ENCODE assay signal across 10 cellular contexts in the genomic region with DNA sequence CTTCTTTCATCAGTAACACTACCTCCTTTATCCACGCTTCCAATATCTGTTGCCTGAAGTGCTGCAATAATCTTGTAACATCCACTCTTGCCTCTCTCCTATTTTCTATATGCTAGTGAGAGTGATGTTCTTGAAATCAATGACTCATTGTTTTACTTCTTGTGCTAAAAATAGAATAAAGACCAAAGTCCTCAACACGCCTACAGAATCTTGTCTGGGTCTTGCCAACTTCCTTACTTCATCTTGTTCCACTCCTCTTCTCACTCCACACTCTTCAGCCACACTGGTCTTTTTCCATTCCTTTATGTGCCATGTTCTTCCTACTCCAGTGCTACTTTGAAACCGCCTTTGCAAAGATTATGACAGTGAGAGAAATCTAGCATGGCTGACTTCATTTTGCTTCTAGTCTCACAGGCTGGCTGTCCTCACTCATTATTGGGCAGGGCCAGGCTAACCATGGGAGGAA.
DNase-seq lines count a peak whose midpoint lies in the region; ATAC-seq, FAIRE-seq and TF ChIP-seq lines count a peak whose summit lies in the region.
"Had no signal": no experiment of that assay in that cellular context is flagged by ENCODE, and none has a peak within 500 bp of the region (broad histone marks: within the 10 kb centered on the region; RNA-seq: fewer than 3 reads in every experiment).

No MANE protein-coding gene starts in this region.

- no peak for TF ChIP-seq CTCF in HepG2 (CRISPR knock-in tag; IDR thresholded peaks at IDR 0.05)
- TF ChIP-seq CTCF in right lobe of liver (IDR thresholded peaks at IDR 0.05), result no peak

- DNase-seq in HepG2 (ENCODE audit: low spot score) (no peak), right lobe of liver (no peak), HT-29 (ENCODE audit: low spot score) (peak; percentile 76), dedifferentiated amniotic fluid mesenchymal stem cell (ENCODE audit: extremely low spot score) (peak; percentile 62), urothelium cell line (ENCODE audit: low spot score) (peak; percentile 48), HEK293T (ENCODE audit: extremely low spot score) (no peak)
- DNase-seq in CD4-positive, alpha-beta memory T cell, result no peak
- DNase-seq: NCI-H187 had no signal

- peaks cover 50% of the 10 kb centered on the region for H3K4me1 ChIP-seq in HepG2 (ENCODE audit: insufficient read depth, low read length)
- peaks cover 0 to 25% (median 11%) of the 10 kb centered on the region in 4 donors for H3K4me1 ChIP-seq in right lobe of liver
- H3K4me1 ChIP-seq in CD4-positive, alpha-beta memory T cell (ENCODE audit: insufficient read depth, low read length), result no peaks in the 10 kb centered on the region

- no peaks in the 10 kb centered on the region for H3K9me3 Mint-ChIP-seq in CD4-positive, alpha-beta memory T cell

- intact Hi-C loops in HepG2 (cut with micrococcal nuclease; ENCODE audit: unreplicated experiment), result no loop called here
- intact Hi-C loops in right lobe of liver (cut with DNase I), result no loop called here
- intact Hi-C loops in CD4-positive, alpha-beta memory T cell (cut with micrococcal nuclease), result no loop called here

- no peak overlapping the region for H3K9ac ChIP-seq in HepG2 (ENCODE audit: insufficient read depth, low read depth, low read length)
- H3K9ac ChIP-seq: parathyroid adenoma had no signal

- no peaks in the 10 kb centered on the region for H3K36me3 ChIP-seq in HepG2 (replicated peaks in 1 of 2; ENCODE audit: control insufficient read depth in 1 of 2, insufficient read depth in 2 of 2, low read length in 2 of 2)
- no peaks in the 10 kb centered on the region for H3K36me3 ChIP-seq in right lobe of liver
- no peaks in the 10 kb centered on the region for H3K36me3 ChIP-seq in CD4-positive, alpha-beta memory T cell (ENCODE audit: insufficient read depth, low read length)

- H3K27me3 ChIP-seq in HepG2 (ENCODE audit: control insufficient read depth in 1 of 2, insufficient read depth in 2 of 2, low read length in 2 of 2) (no peaks in the 10 kb centered on the region), right lobe of liver (no peaks in the 10 kb centered on the region)
- no peaks in the 10 kb centered on the region for H3K27me3 ChIP-seq in CD4-positive, alpha-beta memory T cell (ENCODE audit: insufficient read depth, low read length)

- no peak for FAIRE-seq in HepG2 (lab: Jason Lieb, UNC)
- no peak for FAIRE-seq in urothelium cell line (lab: Jason Lieb, UNC)

- H3K4me2 ChIP-seq in HepG2 (ENCODE audit: low read depth, low read length), result no peak overlapping the region

- POLR2A ChIA-PET in HepG2 (lab: Yijun Ruan, JAX) (no interaction called here), HEK293T (lab: Yijun Ruan, JAX) (no interaction called here)
- POLR2A ChIA-PET in CD4-positive, alpha-beta memory T cell (lab: Charles Lee; ENCODE audit: partially characterized antibody), result no interaction called here

- TF ChIP-seq POLR2A in HepG2 (IDR thresholded peaks at IDR 0.05; ENCODE audit: insufficient read depth in 1 of 2, low read depth in 2 of 2, low read length in 2 of 2) (no peak), right lobe of liver (IDR thresholded peaks at IDR 0.05) (no peak)

- CTCF ChIA-PET in HepG2 (lab: Yijun Ruan, JAX; ENCODE audit: low intra/inter-chr PET ratio, low total read pairs) (no interaction called here), HEK293T (lab: Yijun Ruan, JAX) (no interaction called here)
- CTCF ChIA-PET in CD4-positive, alpha-beta memory T cell (lab: Charles Lee; ENCODE audit: partially characterized antibody), result no interaction called here

- H3K27ac Mint-ChIP-seq in CD4-positive, alpha-beta memory T cell, result no peak overlapping the region

- no peaks in the 10 kb centered on the region for H3K36me3 Mint-ChIP-seq in CD4-positive, alpha-beta memory T cell

- WGBS in HepG2 (ENCODE audit: low lambda C conversion rate), result 39% methylated on average over 3 of the region's 3 CpGs
- 64% methylated on average over 3 of the region's 3 CpGs for WGBS in right lobe of liver (ENCODE audit: insufficient coverage, low coverage, low lambda C conversion rate, missing lambda C conversion rate)

- ATAC-seq in HepG2, result no peak
- ATAC-seq in right lobe of liver, result no peak
- ATAC-seq in HG03097 (IDR thresholded peaks at IDR 0.05; ENCODE audit: low FRiP score, unreplicated experiment), result no peak

- in situ Hi-C loops in HepG2 (cut with HindIII; ENCODE audit: extremely low pct_ligation_motif_present, low pct_unique_long_range_greater_than_20kb), result no loop called here

- no peaks in the 10 kb centered on the region for H3K79me2 ChIP-seq in HepG2 (ENCODE audit: insufficient read depth, low read length)
- H3K79me2 ChIP-seq: parathyroid adenoma had no signal

- no peak overlapping the region for H3K4me3 Mint-ChIP-seq in CD4-positive, alpha-beta memory T cell

- no peak overlapping the region for H2AFZ ChIP-seq in HepG2 (ENCODE audit: low read length)
- H2AFZ ChIP-seq: parathyroid adenoma had no signal

- TF ChIP-seq EP300 in HepG2 (IDR thresholded peaks at IDR 0.05; ENCODE audit: low read depth in 2 of 2, low read length in 2 of 2), result no peak
- TF ChIP-seq EP300 in HepG2 (CRISPR knock-in tag; IDR thresholded peaks at IDR 0.05; ENCODE audit: borderline replicate concordance), result no peak

- no peak for TF ChIP-seq RAD21 in HepG2 (CRISPR knock-in tag; IDR thresholded peaks at IDR 0.05)

- no peaks in the 10 kb centered on the region for H3K4me1 Mint-ChIP-seq in CD4-positive, alpha-beta memory T cell

- no peaks in the 10 kb centered on the region for H3K9me3 ChIP-seq in HepG2 (ENCODE audit: low read length)
- H3K9me3 ChIP-seq in right lobe of liver, result no peaks in the 10 kb centered on the region
- no peaks in the 10 kb centered on the region for H3K9me3 ChIP-seq in CD4-positive, alpha-beta memory T cell (ENCODE audit: control insufficient read depth in 1 of 2, low read length in 2 of 2)

- H3K27ac ChIP-seq in HepG2 (ENCODE audit: extremely low read length, insufficient read depth, low read length) (no peak overlapping the region), right lobe of liver (no peak overlapping the region)
- H3K27ac ChIP-seq in CD4-positive, alpha-beta memory T cell (ENCODE audit: low read depth, low read length), result no peak overlapping the region
- H3K27ac ChIP-seq: parathyroid adenoma had no signal

- no TSS peak for BruUV-seq in HepG2 (replicated peaks; lab: Mats Ljungman, UMichigan)

- H3K4me3 ChIP-seq in HepG2 (replicated peaks in 1 of 3; ENCODE audit: insufficient read depth in 1 of 3, low read depth in 2 of 3, low read length in 3 of 3) (no peak overlapping the region), right lobe of liver (no peak overlapping the region)
- no peak overlapping the region for H3K4me3 ChIP-seq in CD4-positive, alpha-beta memory T cell (ENCODE audit: low read length in 2 of 2)

- H4K20me1 ChIP-seq in HepG2 (ENCODE audit: insufficient read depth, low read length), result no peaks in the 10 kb centered on the region

- H3K27me3 Mint-ChIP-seq in CD4-positive, alpha-beta memory T cell, result no peaks in the 10 kb centered on the region

TF ChIP-seq in HepG2, 621 proteins besides CTCF, POLR2A, EP300 and RAD21:
- TF ChIP-seq MEF2D (CRISPR knock-in tag; IDR thresholded peaks at IDR 0.05), result peak; percentile 67; the same call in 1 of the 2 replicates
- TF ChIP-seq PATZ1 (CRISPR knock-in tag; IDR thresholded peaks at IDR 0.05), result no peak

TF ChIP-seq in HEK293T, 16 proteins besides CTCF, POLR2A, EP300 and RAD21:
- no peak for TF ChIP-seq ZNF384 (IDR thresholded peaks at IDR 0.05)
- TF ChIP-seq SP1 (IDR thresholded peaks at IDR 0.05), result no peak
- TF ChIP-seq FOXA1 (IDR thresholded peaks at IDR 0.05), result no peak
- TF ChIP-seq, protein P1, sequence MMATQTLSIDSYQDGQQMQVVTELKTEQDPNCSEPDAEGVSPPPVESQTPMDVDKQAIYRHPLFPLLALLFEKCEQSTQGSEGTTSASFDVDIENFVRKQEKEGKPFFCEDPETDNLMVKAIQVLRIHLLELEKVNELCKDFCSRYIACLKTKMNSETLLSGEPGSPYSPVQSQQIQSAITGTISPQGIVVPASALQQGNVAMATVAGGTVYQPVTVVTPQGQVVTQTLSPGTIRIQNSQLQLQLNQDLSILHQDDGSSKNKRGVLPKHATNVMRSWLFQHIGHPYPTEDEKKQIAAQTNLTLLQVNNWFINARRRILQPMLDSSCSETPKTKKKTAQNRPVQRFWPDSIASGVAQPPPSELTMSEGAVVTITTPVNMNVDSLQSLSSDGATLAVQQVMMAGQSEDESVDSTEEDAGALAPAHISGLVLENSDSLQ (IDR thresholded peaks at IDR 0.05), result no peak
- no peak for TF ChIP-seq FOXK2 (IDR thresholded peaks at IDR 0.05)
- TF ChIP-seq ELF4 (IDR thresholded peaks at IDR 0.05), result no peak
- no peak for TF ChIP-seq TARDBP (IDR thresholded peaks at IDR 0.05)
- no peak for TF ChIP-seq FOXM1 (IDR thresholded peaks at IDR 0.05; ENCODE audit: borderline replicate concordance)
- TF ChIP-seq L3MBTL2 (conservative IDR thresholded peaks at IDR 0.05), result no peak
- TF ChIP-seq ARNT (IDR thresholded peaks at IDR 0.05), result no peak
- TF ChIP-seq NFRKB (IDR thresholded peaks at IDR 0.05), result no peak
- TF ChIP-seq SUZ12 (IDR thresholded peaks at IDR 0.05), result no peak
- TF ChIP-seq LEF1 (IDR thresholded peaks at IDR 0.05; ENCODE audit: borderline replicate concordance), result no peak
- no peak for TF ChIP-seq BHLHE40 (IDR thresholded peaks at IDR 0.05; ENCODE audit: borderline replicate concordance)
- TF ChIP-seq CTBP1 (IDR thresholded peaks at IDR 0.05; ENCODE audit: borderline replicate concordance), result no peak

Comparison
In these comparisons a context has a peak if more than half of its experiments do, and no peak if none do; other contexts are left out.
1. DNase-seq: peak in HT-29 (single experiment), dedifferentiated amniotic fluid mesenchymal stem cell (single experiment) and urothelium cell line (single experiment); none in HepG2 (single experiment), right lobe of liver (0 of 3), CD4-positive, alpha-beta memory T cell (0 of 5) and HEK293T (single experiment).